10 cellular contexts compared by ENCODE assay signal in genomic region chr13:59360108-59360507, GRCh38.
DNase-seq lines count a peak whose midpoint lies in the region; ATAC-seq, FAIRE-seq and TF ChIP-seq lines count a peak whose summit lies in the region.
"Had no signal": no experiment of that assay in that cellular context is flagged by ENCODE, and none has a peak within 500 bp of the region (broad histone marks: within the 10 kb centered on the region; RNA-seq: fewer than 3 reads in every experiment).

No MANE protein-coding gene starts in this region.

- H2BK15ac ChIP-seq in H1 (ENCODE audit: low read length): no peak overlapping the region

- no peak overlapping the region for H3K27ac ChIP-seq in H1 (ENCODE audit: low read depth, low read length)
- H3K27ac ChIP-seq in CD4-positive, alpha-beta T cell (ENCODE audit: low read depth, low read length): no peak overlapping the region
- H3K27ac ChIP-seq: ovary had no signal

- H3K36me3 ChIP-seq in H1 (ENCODE audit: control insufficient read depth in 2 of 4, insufficient read depth in 4 of 4, low read length in 3 of 4): no peaks in the 10 kb centered on the region
- H3K36me3 ChIP-seq: ovary had no signal

- no peaks in the 10 kb centered on the region; a peak in 1 of 7 replicates for H3K4me1 ChIP-seq in H1 (replicated peaks in 1 of 4; ENCODE audit: control insufficient read depth in 3 of 4, insufficient read depth in 4 of 4, low read length in 3 of 4)

- no peaks in the 10 kb centered on the region for H3K23me2 ChIP-seq in H1 (ENCODE audit: low read depth, low read length)

- no peak for TF ChIP-seq EP300 in H1 (IDR thresholded peaks at IDR 0.05; ENCODE audit: borderline replicate concordance in 1 of 2, low read depth in 2 of 2, low read length in 2 of 2)

- no peak for TF ChIP-seq CTCF in H1 (IDR thresholded peaks at IDR 0.05; ENCODE audit: control extremely low read depth in 1 of 3, insufficient read depth in 1 of 3, low read depth in 1 of 3, low read length in 3 of 3)
- TF ChIP-seq CTCF in CD4-positive, alpha-beta T cell (IDR thresholded peaks at IDR 0.05): no peak

- no peaks in the 10 kb centered on the region for H3K27me3 ChIP-seq in H1 (replicated peaks in 1 of 4; ENCODE audit: control insufficient read depth in 3 of 4, extremely low read depth in 1 of 4, insufficient read depth in 3 of 4, low read length in 3 of 4)
- no peaks in the 10 kb centered on the region for H3K27me3 ChIP-seq in CD4-positive, alpha-beta T cell (ENCODE audit: control insufficient read depth, insufficient read depth, low read length)
- H3K27me3 ChIP-seq: ovary had no signal

- no peak overlapping the region for H2AFZ ChIP-seq in H1 (ENCODE audit: low read length)

- peaks cover 6% of the 10 kb centered on the region for H3K4me1 Mint-ChIP-seq in CD4-positive, alpha-beta T cell (ENCODE audit: low read depth)

- no peak overlapping the region for H4K5ac ChIP-seq in H1 (ENCODE audit: insufficient read length, low read depth, low read length)

- no peaks in the 10 kb centered on the region for H3K27me3 Mint-ChIP-seq in CD4-positive, alpha-beta T cell

- no peak overlapping the region for H3K18ac ChIP-seq in H1 (ENCODE audit: extremely low read depth, low read length)

- H3K23ac ChIP-seq in H1 (ENCODE audit: insufficient read length): no peak overlapping the region

- no peak overlapping the region for H2BK120ac ChIP-seq in H1 (replicated peaks; ENCODE audit: low read depth, low read length)

- no peak overlapping the region for H3K27ac Mint-ChIP-seq in CD4-positive, alpha-beta T cell

- no peak for FAIRE-seq in H1 (lab: Jason Lieb, UNC)

- no peak overlapping the region for H2BK20ac ChIP-seq in H1 (ENCODE audit: low read length)

- TF ChIP-seq RAD21 in H1 (IDR thresholded peaks at IDR 0.05 in 1 of 2, conservative IDR thresholded peaks at IDR 0.05 in 1 of 2; ENCODE audit: low read depth in 2 of 2, low read length in 2 of 2): no peak

- no peak overlapping the region for H4K91ac ChIP-seq in H1 (replicated peaks; ENCODE audit: insufficient read length, low read length)

- no peak overlapping the region for H3K56ac ChIP-seq in H1 (replicated peaks; ENCODE audit: insufficient read length, low read depth, low read length)

- H3K36me3 Mint-ChIP-seq in CD4-positive, alpha-beta T cell (ENCODE audit: low read depth): no peaks in the 10 kb centered on the region

- H4K8ac ChIP-seq in H1 (ENCODE audit: extremely low read depth, insufficient read depth, low read length): no peak overlapping the region

- H3K4ac ChIP-seq in H1 (replicated peaks; ENCODE audit: insufficient read length, low read depth, low read length): peak overlapping the region; percentile 73

- H3K4me3 Mint-ChIP-seq in CD4-positive, alpha-beta T cell: no peak overlapping the region

- no peaks in the 10 kb centered on the region for H3K9me3 ChIP-seq in H1 (ENCODE audit: insufficient read depth in 2 of 2, low read depth in 1 of 2, low read length in 1 of 2)
- H3K9me3 ChIP-seq in CD4-positive, alpha-beta T cell (ENCODE audit: control insufficient read depth, low read length): no peaks in the 10 kb centered on the region
- H3K9me3 ChIP-seq: ovary had no signal

- no peak overlapping the region for H3K4me3 ChIP-seq in H1 (ENCODE audit: extremely low read depth in 1 of 4, insufficient read depth in 2 of 4, low read depth in 3 of 4, low read length in 4 of 4)
- H3K4me3 ChIP-seq: ovary had no signal

- H3K79me2 ChIP-seq in H1 (ENCODE audit: control insufficient read depth in 1 of 2, insufficient read depth in 2 of 2, low read length in 2 of 2): no peaks in the 10 kb centered on the region

- no peaks in the 10 kb centered on the region for H3K79me1 ChIP-seq in H1 (ENCODE audit: low read depth, low read length)

- intact Hi-C loops in CD4-positive, alpha-beta T cell (cut with DNase I, micrococcal nuclease): no loop called here

- H2AK5ac ChIP-seq in H1 (ENCODE audit: low read depth, low read length): no peak overlapping the region

- CTCF ChIA-PET in H1 (lab: Charles Lee; ENCODE audit: partially characterized antibody): no interaction called here
- CTCF ChIA-PET in CD4-positive, alpha-beta T cell (lab: Charles Lee): no interaction called here

- H2BK5ac ChIP-seq in H1 (ENCODE audit: low read depth, low read length): no peak overlapping the region

- H2BK12ac ChIP-seq in H1 (ENCODE audit: low read depth, low read length): no peak overlapping the region

- no peak overlapping the region for H3K4me2 ChIP-seq in H1 (ENCODE audit: insufficient read depth in 1 of 2, low read depth in 2 of 2, low read length in 2 of 2)

- H4K20me1 ChIP-seq in H1 (replicated peaks in 1 of 2; ENCODE audit: control insufficient read depth in 1 of 2, insufficient read depth in 2 of 2, low read length in 2 of 2): no peaks in the 10 kb centered on the region

- TF ChIP-seq POLR2A in H1 (IDR thresholded peaks at IDR 0.05; ENCODE audit: control extremely low read depth in 1 of 2, low read depth in 2 of 2, low read length in 2 of 2): no peak

- DNase-seq in Ammon's horn (ENCODE audit: low spot score) (peak; percentile 39), H1 (ENCODE audit: low read depth in 1 of 2, low spot score in 2 of 2) (no peak), ureter (ENCODE audit: low spot score) (no peak), foreskin melanocyte (no peak), NCI-H2107 treated with DMSO at 0.1 percent for 48 hours (lab: John Stamatoyannopoulos, UW; ENCODE audit: unreplicated experiment) (no peak)
- no peak for DNase-seq in CD4-positive, alpha-beta T cell
- DNase-seq: caudate nucleus, ovary had no signal

- no peaks in the 10 kb centered on the region for H3K9me3 Mint-ChIP-seq in CD4-positive, alpha-beta T cell

- no peak overlapping the region for H3K9ac ChIP-seq in H1 (replicated peaks in 1 of 4; ENCODE audit: extremely low read depth in 1 of 4, low read depth in 3 of 4, low read length in 3 of 4)

- ATAC-seq in GM18867 (IDR thresholded peaks at IDR 0.05; ENCODE audit: unreplicated experiment) (peak; percentile 63), HG03469 (IDR thresholded peaks at IDR 0.05; ENCODE audit: unreplicated experiment) (peak; percentile 73)
- no peak for ATAC-seq in CD4-positive, alpha-beta T cell (ENCODE audit: poor library complexity)

- H3K14ac ChIP-seq in H1 (ENCODE audit: insufficient read length): no peak overlapping the region

- POLR2A ChIA-PET in H1 (lab: Charles Lee; ENCODE audit: partially characterized antibody): no interaction called here
- POLR2A ChIA-PET in CD4-positive, alpha-beta T cell (lab: Charles Lee): no interaction called here

TF ChIP-seq in H1, 55 proteins besides CTCF, POLR2A, EP300 and RAD21:
- TF ChIP-seq SUZ12 (IDR thresholded peaks at IDR 0.05; ENCODE audit: low read length) (no peak), BCL11A (IDR thresholded peaks at IDR 0.05; ENCODE audit: low read depth in 2 of 2, low read length in 2 of 2) (no peak), RBBP5 (IDR thresholded peaks at IDR 0.05; ENCODE audit: borderline replicate concordance, low read depth, low read length) (no peak), E2F6 (IDR thresholded peaks at IDR 0.05) (no peak), RFX5 (IDR thresholded peaks at IDR 0.05; ENCODE audit: borderline replicate concordance, low read depth, low read length) (no peak), CHD2 (IDR thresholded peaks at IDR 0.05; ENCODE audit: low read length) (no peak), JUND (IDR thresholded peaks at IDR 0.05; ENCODE audit: low read length) (no peak), ZNF274 (IDR thresholded peaks at IDR 0.05; ENCODE audit: borderline replicate concordance, extremely low read depth, low read length) (no peak), GABPA (IDR thresholded peaks at IDR 0.05; ENCODE audit: borderline replicate concordance, insufficient read depth, low read length) (no peak), KDM4A (IDR thresholded peaks at IDR 0.05; ENCODE audit: low read depth, low read length, severe bottlenecking) (no peak)
TF ChIP-seq in H1: peak in this region for 0.
